ENCODE assay signal across 1 cellular context in genomic region chr18:9627642-9628041, GRCh38.
TF ChIP-seq lines count a peak whose summit lies in the region.

No MANE protein-coding gene starts in this region.

TF ChIP-seq in SK-N-SH treated with all-trans-retinoic acid at 6 μM for 48 hours, 23 proteins besides CTCF, POLR2A, EP300 and RAD21 (continued from another document):
- TF ChIP-seq PATZ1 (CRISPR knock-in tag; IDR thresholded peaks at IDR 0.05; ENCODE audit: borderline replicate concordance): no peak
- no peak for TF ChIP-seq ESRRG (CRISPR knock-in tag; IDR thresholded peaks at IDR 0.05)
- TF ChIP-seq, protein P1, sequence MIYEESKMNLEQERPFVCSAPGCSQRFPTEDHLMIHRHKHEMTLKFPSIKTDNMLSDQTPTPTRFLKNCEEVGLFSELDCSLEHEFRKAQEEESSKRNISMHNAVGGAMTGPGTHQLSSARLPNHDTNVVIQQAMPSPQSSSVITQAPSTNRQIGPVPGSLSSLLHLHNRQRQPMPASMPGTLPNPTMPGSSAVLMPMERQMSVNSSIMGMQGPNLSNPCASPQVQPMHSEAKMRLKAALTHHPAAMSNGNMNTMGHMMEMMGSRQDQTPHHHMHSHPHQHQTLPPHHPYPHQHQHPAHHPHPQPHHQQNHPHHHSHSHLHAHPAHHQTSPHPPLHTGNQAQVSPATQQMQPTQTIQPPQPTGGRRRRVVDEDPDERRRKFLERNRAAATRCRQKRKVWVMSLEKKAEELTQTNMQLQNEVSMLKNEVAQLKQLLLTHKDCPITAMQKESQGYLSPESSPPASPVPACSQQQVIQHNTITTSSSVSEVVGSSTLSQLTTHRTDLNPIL (CRISPR knock-in tag; IDR thresholded peaks at IDR 0.05; ENCODE audit: low read depth): no peak
- no peak for TF ChIP-seq ZNF8 (CRISPR knock-in tag; IDR thresholded peaks at IDR 0.05)
- TF ChIP-seq GLIS3 (CRISPR knock-in tag; IDR thresholded peaks at IDR 0.05): no peak
- no peak for TF ChIP-seq OSR1 (CRISPR knock-in tag; IDR thresholded peaks at IDR 0.05)
- no peak for TF ChIP-seq RARB (CRISPR knock-in tag; IDR thresholded peaks at IDR 0.05)
- no peak for TF ChIP-seq TCF4 (CRISPR knock-in tag; IDR thresholded peaks at IDR 0.05; ENCODE audit: borderline replicate concordance)
- no peak for TF ChIP-seq PPARA (CRISPR knock-in tag; IDR thresholded peaks at IDR 0.05; ENCODE audit: borderline replicate concordance)
- TF ChIP-seq ZFP30 (CRISPR knock-in tag; IDR thresholded peaks at IDR 0.05): no peak
- TF ChIP-seq, protein P2, sequence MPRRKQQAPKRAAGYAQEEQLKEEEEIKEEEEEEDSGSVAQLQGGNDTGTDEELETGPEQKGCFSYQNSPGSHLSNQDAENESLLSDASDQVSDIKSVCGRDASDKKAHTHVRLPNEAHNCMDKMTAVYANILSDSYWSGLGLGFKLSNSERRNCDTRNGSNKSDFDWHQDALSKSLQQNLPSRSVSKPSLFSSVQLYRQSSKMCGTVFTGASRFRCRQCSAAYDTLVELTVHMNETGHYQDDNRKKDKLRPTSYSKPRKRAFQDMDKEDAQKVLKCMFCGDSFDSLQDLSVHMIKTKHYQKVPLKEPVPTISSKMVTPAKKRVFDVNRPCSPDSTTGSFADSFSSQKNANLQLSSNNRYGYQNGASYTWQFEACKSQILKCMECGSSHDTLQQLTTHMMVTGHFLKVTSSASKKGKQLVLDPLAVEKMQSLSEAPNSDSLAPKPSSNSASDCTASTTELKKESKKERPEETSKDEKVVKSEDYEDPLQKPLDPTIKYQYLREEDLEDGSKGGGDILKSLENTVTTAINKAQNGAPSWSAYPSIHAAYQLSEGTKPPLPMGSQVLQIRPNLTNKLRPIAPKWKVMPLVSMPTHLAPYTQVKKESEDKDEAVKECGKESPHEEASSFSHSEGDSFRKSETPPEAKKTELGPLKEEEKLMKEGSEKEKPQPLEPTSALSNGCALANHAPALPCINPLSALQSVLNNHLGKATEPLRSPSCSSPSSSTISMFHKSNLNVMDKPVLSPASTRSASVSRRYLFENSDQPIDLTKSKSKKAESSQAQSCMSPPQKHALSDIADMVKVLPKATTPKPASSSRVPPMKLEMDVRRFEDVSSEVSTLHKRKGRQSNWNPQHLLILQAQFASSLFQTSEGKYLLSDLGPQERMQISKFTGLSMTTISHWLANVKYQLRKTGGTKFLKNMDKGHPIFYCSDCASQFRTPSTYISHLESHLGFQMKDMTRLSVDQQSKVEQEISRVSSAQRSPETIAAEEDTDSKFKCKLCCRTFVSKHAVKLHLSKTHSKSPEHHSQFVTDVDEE (CRISPR knock-in tag; IDR thresholded peaks at IDR 0.05): no peak
- TF ChIP-seq ISL1 (CRISPR knock-in tag; IDR thresholded peaks at IDR 0.05): no peak
TF ChIP-seq in SK-N-SH treated with all-trans-retinoic acid at 6 μM for 48 hours: peak in this region for 0.
